21 cellular contexts compared by ENCODE assay signal in the genomic region with DNA sequence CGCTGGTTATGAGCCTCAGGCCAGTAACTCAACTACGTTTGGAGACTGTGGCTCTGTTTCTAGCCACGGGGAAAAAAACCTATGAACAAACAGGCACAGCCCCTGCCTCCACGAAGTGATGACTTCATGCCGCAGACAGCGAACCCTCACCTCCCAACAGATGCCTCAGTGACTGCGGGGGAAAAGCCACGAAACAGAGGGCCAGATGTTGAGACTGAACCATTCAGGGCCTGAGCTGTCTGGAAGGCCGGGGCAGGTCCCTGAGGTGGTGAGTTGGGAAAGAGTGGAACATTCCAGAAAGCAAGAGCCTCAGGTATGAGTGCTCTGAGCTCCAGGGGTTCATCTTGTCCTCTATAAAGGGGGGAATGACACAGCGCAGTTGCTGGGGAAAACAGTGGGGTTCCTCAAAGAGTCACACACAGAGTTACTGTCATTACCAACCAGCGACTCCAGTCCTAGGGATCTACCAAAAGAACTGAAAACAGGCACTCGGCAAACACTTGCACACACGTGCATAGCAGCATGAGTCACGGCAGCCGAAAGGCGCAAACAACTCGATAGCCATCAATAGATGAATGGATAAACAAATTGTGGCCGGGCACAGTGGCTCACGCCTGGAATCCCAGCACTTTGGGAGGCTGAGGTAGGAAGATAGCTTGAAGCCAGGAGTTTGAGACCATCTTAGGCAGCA. TPM values are rescaled to one million over a fixed set of nuclear protein-coding genes. Genes with fewer than 3 reads are reported as not detected.
DNase-seq lines count a peak whose midpoint lies in the region; ATAC-seq and TF ChIP-seq lines count a peak whose summit lies in the region.
"Had no signal": no experiment of that assay in that cellular context is flagged by ENCODE, and none has a peak within 500 bp of the region (broad histone marks: within the 10 kb centered on the region; RNA-seq: fewer than 3 reads in every experiment).

No MANE protein-coding gene starts in this region.

- intact Hi-C loops in left lung (cut with DNase I): no loop called here
- intact Hi-C loops in body of pancreas (cut with DNase I): no loop called here

- POLR2A ChIA-PET in BJ (lab: Charles Lee): interaction anchor here (0.5 kb wide), 1 partner anchor 64 kb away, joined by 3 read pairs; no protein-coding TSS in a partner anchor

- 77 to 78% methylated on average over 19 of the region's 19 CpGs for WGBS in body of pancreas, 2 donors

- no peaks in the 10 kb centered on the region for H3K4me1 ChIP-seq in left lung
- H3K4me1 ChIP-seq in body of pancreas: peaks cover 7% of the 10 kb centered on the region
- H3K4me1 ChIP-seq: foreskin keratinocyte, lower lobe of right lung, transverse colon had no signal

- H3K36me3 ChIP-seq in BJ (ENCODE audit: control insufficient read depth, insufficient read depth, low read length): no peaks in the 10 kb centered on the region
- H3K36me3 ChIP-seq in left lung: no peaks in the 10 kb centered on the region
- no peaks in the 10 kb centered on the region for H3K36me3 ChIP-seq in body of pancreas (replicated peaks in 1 of 2; ENCODE audit: insufficient read depth in 1 of 2, low read depth in 2 of 2)
- H3K36me3 ChIP-seq: cardiac muscle cell, lower lobe of right lung, transverse colon had no signal

- H3K9me3 ChIP-seq in left lung (no peaks in the 10 kb centered on the region), body of pancreas (no peaks in the 10 kb centered on the region)
- H3K9me3 ChIP-seq: lower lobe of right lung, transverse colon had no signal

- 0 out of 2 replicates have a peak, but pooled peaks cover 2% of the 10 kb centered on the region for H3K27me3 ChIP-seq in BJ (ENCODE audit: control insufficient read depth, insufficient read depth, low read length)
- H3K27me3 ChIP-seq in left lung: no peaks in the 10 kb centered on the region
- H3K27me3 ChIP-seq in body of pancreas: no peaks in the 10 kb centered on the region
- H3K27me3 ChIP-seq: cardiac muscle cell, foreskin keratinocyte, transverse colon had no signal

- no peak overlapping the region for H3K4me3 ChIP-seq in BJ (ENCODE audit: low read depth, low read length)
- H3K4me3 ChIP-seq in left lung: no peak overlapping the region
- H3K4me3 ChIP-seq in body of pancreas: no peak overlapping the region
- H3K4me3 ChIP-seq: cardiac muscle cell, lower lobe of right lung, transverse colon had no signal

- peak; percentile 23 for ATAC-seq in left lung
- no peak for ATAC-seq in body of pancreas
- ATAC-seq: foreskin keratinocyte; naive thymus-derived CD8-positive, alpha-beta T cell; right cardiac atrium had no signal

- H3K27ac ChIP-seq in left lung (no peak overlapping the region), body of pancreas (no peak overlapping the region)
- H3K27ac ChIP-seq: cardiac muscle cell, foreskin keratinocyte, lower lobe of right lung, transverse colon had no signal

- TF ChIP-seq CTCF in BJ (IDR thresholded peaks at IDR 0.05; ENCODE audit: insufficient read depth, low read depth, low read length) (no peak), left lung (IDR thresholded peaks at IDR 0.05) (no peak), body of pancreas (IDR thresholded peaks at IDR 0.05) (no peak)

- CTCF ChIA-PET in BJ (lab: Yijun Ruan, JAX): interaction anchor here (0.8 to 0.9 kb wide), 2 partner anchors 27 to 137 kb away, joined by 3 read pairs; no protein-coding TSS in a partner anchor

- no peak for TF ChIP-seq POLR2A in body of pancreas (IDR thresholded peaks at IDR 0.05)

- DNase-seq in BJ (ENCODE audit: low read depth): peak; percentile 46
- DNase-seq in ELR (ENCODE audit: low read depth): peak; percentile 82
- peak; percentile 40 for DNase-seq in SW480 (ENCODE audit: low spot score)
- no peak for DNase-seq in left lung
- DNase-seq in HuH-7 (ENCODE audit: low spot score): no peak
- DNase-seq in SKM-1 (lab: John Stamatoyannopoulos, UW; ENCODE audit: unreplicated experiment): no peak
- no peak for DNase-seq in hepatic stellate cell (ENCODE audit: low spot score)
- no peak for DNase-seq in body of pancreas
- DNase-seq: activated CD4-positive, CD25-positive, alpha-beta regulatory T cell treated with anti-CD3 and anti-CD28 coated beads, Interleukin-2, amount 50 U/mL, for 72 hours; activated CD8-positive, alpha-beta memory T cell treated with anti-CD3 and anti-CD28 coated beads, Interleukin-2, amount 50 U/mL, for 48 hours; DMS79; effector CD8-positive, alpha-beta T cell; foreskin keratinocyte; lower lobe of right lung; NCI-H187 treated with DMSO at 0.1 percent for 48 hours; NCI-H524; stimulated activated CD4-positive, alpha-beta T cell treated with anti-CD3 and anti-CD28 coated beads, Interleukin-4, amount 100 ng/mL, for 24 hours; transverse colon had no signal

RNA-seq across cellular contexts. Expression of gene PLPP7, which starts 15.3 kb away (rescaled TPM):
- polyA plus RNA-seq in BJ (2011; rRNA removed): 2.5 and 3.9 TPM in 2 replicates
- polyA minus RNA-seq in BJ (2011; rRNA and poly(A)+ RNA removed): 1.4 and 2.4 TPM in 2 replicates
- 1 to 10 TPM; 1.6 to 2.3 TPM for total RNA-seq in left lung
- total RNA-seq in body of pancreas: 1 to 10 TPM; 2.1 to 3.6 TPM
- total RNA-seq: foreskin keratinocyte had no signal
- polyA plus RNA-seq: foreskin keratinocyte had no signal

RNA-seq across cellular contexts. Expression of gene FAM78A, which starts 28.5 kb away (rescaled TPM):
- polyA plus RNA-seq in BJ (2011; rRNA removed): 0.37 and 1.1 TPM in 2 replicates
- polyA minus RNA-seq in BJ (2011; rRNA and poly(A)+ RNA removed): 0.10 and 0.85 TPM in 2 replicates
- total RNA-seq in left lung (10 to 100 TPM in 1 of 2 donors, 1 to 10 TPM in 1; 7.8 to 18.1 TPM), body of pancreas (under 1 TPM; under 0.01 to 0.78 TPM)

Comparison
In these comparisons a context has a peak if more than half of its experiments do, and no peak if none do; other contexts are left out.
1. DNase-seq: peak in BJ (single experiment), ELR (single experiment) and SW480 (single experiment); none in left lung (0 of 2), HuH-7 (single experiment), SKM-1 (single experiment), hepatic stellate cell (single experiment) and body of pancreas (0 of 4).
2. RNA of gene FAM78A, which starts 28.5 kb away (total RNA-seq): 7.8 to 18.1 TPM in left lung; under 0.01 to 0.78 TPM in body of pancreas; every median in the first group is over 4 times any median in the second.